In genomic region chrX:129783176-129783776, GRCh38 we compare ENCODE assay signal across 17 cellular contexts. TPM values are rescaled to one million over a fixed set of nuclear protein-coding genes. Genes with fewer than 3 reads are reported as not detected.
DNase-seq lines count a peak whose midpoint lies in the region; ATAC-seq and FAIRE-seq lines count a peak whose summit lies in the region.
"Had no signal": no experiment of that assay in that cellular context is flagged by ENCODE, and none has a peak within 500 bp of the region (broad histone marks: within the 10 kb centered on the region; RNA-seq: fewer than 3 reads in every experiment).

No MANE protein-coding gene starts in this region.

- H3K4me1 ChIP-seq in CD8-positive, alpha-beta memory T cell (ENCODE audit: insufficient read depth, low read length): peaks cover 65% of the 10 kb centered on the region
- H3K4me1 ChIP-seq in naive thymus-derived CD4-positive, alpha-beta T cell (ENCODE audit: control insufficient read depth in 2 of 2, insufficient read depth in 2 of 2, low read length in 2 of 2): peaks cover 37 to 49% of the 10 kb centered on the region in 2 donors
- H3K4me1 ChIP-seq: right atrium auricular region, thyroid gland had no signal

- intact Hi-C loops in activated naive CD4-positive, alpha-beta T cell treated with anti-CD3 and anti-CD28 coated beads for 36 hours (cut with micrococcal nuclease): loop anchor here (5.0 kb wide), 1 partner anchor 179 kb away; no protein-coding TSS in a partner anchor
- intact Hi-C loops in naive thymus-derived CD4-positive, alpha-beta T cell (cut with micrococcal nuclease): loop anchor here (5.0 kb wide), 5 partner anchors 36 to 304 kb away; partner anchors contain the start of genes UTP14A (in 1 of the 2) and ZDHHC9 (in 1 of the 2)

- no peak for DNase-seq in CD8-positive, alpha-beta memory T cell
- DNase-seq in GM18507 (ENCODE audit: extremely low spot score, insufficient read length, low read depth) (no peak), NCI-H1048 (lab: John Stamatoyannopoulos, UW) (no peak), NCI-H510A (lab: John Stamatoyannopoulos, UW) (no peak)
- peak; percentile 53 for DNase-seq in activated naive CD4-positive, alpha-beta T cell treated with anti-CD3 and anti-CD28 coated beads for 36 hours
- no peak for DNase-seq in naive thymus-derived CD4-positive, alpha-beta T cell
- DNase-seq: NCI-H1105, NCI-H446 treated with DMSO at 0.1 percent for 48 hours, PC-9, thyroid gland had no signal

- no peak for ATAC-seq in naive thymus-derived CD4-positive, alpha-beta T cell
- ATAC-seq in HG03097 (IDR thresholded peaks at IDR 0.05; ENCODE audit: low FRiP score, unreplicated experiment): no peak

- POLR2A ChIA-PET in CD8-positive, alpha-beta memory T cell (lab: Charles Lee): interaction anchor here (0.7 to 5.1 kb wide), 5 partner anchors 12 to 39 kb away, joined by 3 to 82 read pairs (median 3); no protein-coding TSS in a partner anchor
- POLR2A ChIA-PET in naive thymus-derived CD4-positive, alpha-beta T cell (lab: Charles Lee): interaction anchor here (0.5 to 12.3 kb wide), 9 partner anchors 12 to 128 kb away, joined by 3 to 191 read pairs (median 5); partner anchors contain the start of gene APLN

- H3K27ac Mint-ChIP-seq in CD8-positive, alpha-beta memory T cell: peak overlapping the region; percentile 73 to 96 (median 92)
- H3K27ac Mint-ChIP-seq in activated naive CD4-positive, alpha-beta T cell treated with anti-CD3 and anti-CD28 coated beads for 36 hours: peak overlapping the region; percentile 90
- peak overlapping the region; percentile 16 to 97 (median 91) for H3K27ac Mint-ChIP-seq in naive thymus-derived CD4-positive, alpha-beta T cell

- peaks cover 0 to 4% (median 0%) of the 10 kb centered on the region in 5 donors for H3K9me3 Mint-ChIP-seq in CD8-positive, alpha-beta memory T cell
- H3K9me3 Mint-ChIP-seq in activated naive CD4-positive, alpha-beta T cell treated with anti-CD3 and anti-CD28 coated beads for 36 hours: no peaks in the 10 kb centered on the region
- H3K9me3 Mint-ChIP-seq in naive thymus-derived CD4-positive, alpha-beta T cell: no peaks in the 10 kb centered on the region

- CTCF ChIA-PET in CD8-positive, alpha-beta memory T cell (lab: Charles Lee): interaction anchor here (0.9 to 3.8 kb wide), 4 partner anchors 13 to 106 kb away, joined by 3 to 37 read pairs (median 20); no protein-coding TSS in a partner anchor
- CTCF ChIA-PET in activated naive CD4-positive, alpha-beta T cell treated with anti-CD3 and anti-CD28 coated beads for 36 hours (lab: Charles Lee): interaction anchor here (1.0 to 2.6 kb wide), 5 partner anchors 17 to 41 kb away, joined by 3 to 13 read pairs (median 5); no protein-coding TSS in a partner anchor
- CTCF ChIA-PET in naive thymus-derived CD4-positive, alpha-beta T cell (lab: Charles Lee): interaction anchor here (0.6 to 2.3 kb wide), 9 partner anchors 10 to 105 kb away, joined by 3 to 8 read pairs (median 4); no protein-coding TSS in a partner anchor

- H3K4me3 ChIP-seq in CD8-positive, alpha-beta memory T cell (ENCODE audit: low read length): peak overlapping the region; percentile 72
- peak overlapping the region; percentile 67 for H3K4me3 ChIP-seq in naive thymus-derived CD4-positive, alpha-beta T cell (ENCODE audit: low read length)
- H3K4me3 ChIP-seq: PC-9, right atrium auricular region, thyroid gland had no signal

- H3K27me3 Mint-ChIP-seq in CD8-positive, alpha-beta memory T cell: peaks cover 0 to 2% of the 10 kb centered on the region in 2 donors
- no peaks in the 10 kb centered on the region for H3K27me3 Mint-ChIP-seq in activated naive CD4-positive, alpha-beta T cell treated with anti-CD3 and anti-CD28 coated beads for 36 hours (ENCODE audit: low read depth)
- H3K27me3 Mint-ChIP-seq in naive thymus-derived CD4-positive, alpha-beta T cell: no peaks in the 10 kb centered on the region

- H3K4me1 Mint-ChIP-seq in CD8-positive, alpha-beta memory T cell: peaks cover 74 to 92% (median 86%) of the 10 kb centered on the region in 3 donors
- peaks cover 58% of the 10 kb centered on the region for H3K4me1 Mint-ChIP-seq in activated naive CD4-positive, alpha-beta T cell treated with anti-CD3 and anti-CD28 coated beads for 36 hours (ENCODE audit: low read depth)
- H3K4me1 Mint-ChIP-seq in naive thymus-derived CD4-positive, alpha-beta T cell: peaks cover 30 to 73% (median 57%) of the 10 kb centered on the region in 7 donors

- peak overlapping the region; percentile 87 to 100 (median 97) for H3K4me3 Mint-ChIP-seq in CD8-positive, alpha-beta memory T cell
- peak overlapping the region; percentile 82 for H3K4me3 Mint-ChIP-seq in activated naive CD4-positive, alpha-beta T cell treated with anti-CD3 and anti-CD28 coated beads for 36 hours
- peak overlapping the region; percentile 79 to 98 (median 92) for H3K4me3 Mint-ChIP-seq in naive thymus-derived CD4-positive, alpha-beta T cell

- no peaks in the 10 kb centered on the region for H3K9me3 ChIP-seq in CD8-positive, alpha-beta memory T cell (ENCODE audit: low read length)
- H3K9me3 ChIP-seq in naive thymus-derived CD4-positive, alpha-beta T cell (ENCODE audit: control insufficient read depth in 2 of 3, low read length in 3 of 3): no peaks in the 10 kb centered on the region
- H3K9me3 ChIP-seq: right atrium auricular region, thyroid gland had no signal

- no peaks in the 10 kb centered on the region for H3K27me3 ChIP-seq in CD8-positive, alpha-beta memory T cell (ENCODE audit: insufficient read depth, low read length, poor library complexity, severe bottlenecking)
- no peaks in the 10 kb centered on the region for H3K27me3 ChIP-seq in naive thymus-derived CD4-positive, alpha-beta T cell (ENCODE audit: control insufficient read depth in 2 of 2, insufficient read depth in 2 of 2, low read length in 2 of 2)
- H3K27me3 ChIP-seq: right atrium auricular region, thyroid gland had no signal

- peak; percentile 45 for FAIRE-seq in GM18507 (lab: Jason Lieb, UNC)
- FAIRE-seq: D721Med, endothelial cell of umbilical vein, keratinocyte had no signal

- H3K36me3 Mint-ChIP-seq in CD8-positive, alpha-beta memory T cell: peaks cover 14 to 74% (median 20%) of the 10 kb centered on the region in 3 donors
- H3K36me3 Mint-ChIP-seq in activated naive CD4-positive, alpha-beta T cell treated with anti-CD3 and anti-CD28 coated beads for 36 hours (ENCODE audit: low read depth): peaks cover 54% of the 10 kb centered on the region
- H3K36me3 Mint-ChIP-seq in naive thymus-derived CD4-positive, alpha-beta T cell: peaks cover 3 to 68% (median 11%) of the 10 kb centered on the region in 5 donors

- H3K36me3 ChIP-seq in CD8-positive, alpha-beta memory T cell (ENCODE audit: insufficient read depth, low read length): peaks cover 23% of the 10 kb centered on the region
- peaks cover 7 to 23% (median 8%) of the 10 kb centered on the region in 3 experiments for H3K36me3 ChIP-seq in naive thymus-derived CD4-positive, alpha-beta T cell (ENCODE audit: control insufficient read depth in 2 of 3, insufficient read depth in 3 of 3, low read length in 3 of 3)
- H3K36me3 ChIP-seq: right atrium auricular region, thyroid gland had no signal

- no peak overlapping the region for H3K27ac ChIP-seq in CD8-positive, alpha-beta memory T cell (ENCODE audit: low read depth, low read length)
- H3K27ac ChIP-seq in naive thymus-derived CD4-positive, alpha-beta T cell (ENCODE audit: low read depth, low read length): peak overlapping the region; percentile 89
- H3K27ac ChIP-seq: PC-9, right atrium auricular region, thyroid gland had no signal

RNA-seq across cellular contexts. Expression of gene SASH3, which starts 3.5 kb away (rescaled TPM):
- 100 to 1,000 TPM; 140 to 147 TPM for total RNA-seq in CD8-positive, alpha-beta memory T cell
- 296 TPM for polyA plus RNA-seq in CD8-positive, alpha-beta memory T cell
- 10 to 100 TPM; 90.3 to 98.7 TPM for total RNA-seq in activated naive CD4-positive, alpha-beta T cell treated with anti-CD3 and anti-CD28 coated beads for 36 hours
- total RNA-seq in naive thymus-derived CD4-positive, alpha-beta T cell: 100 to 1,000 TPM in 4 of 5 experiments, 10 to 100 TPM in 1; 71.8 to 262 (median 156) TPM
- polyA plus RNA-seq in naive thymus-derived CD4-positive, alpha-beta T cell: 100 to 1,000 TPM in 1 of 2 donors, 10 to 100 TPM in 1; 85.3 to 209 TPM
- total RNA-seq: endothelial cell of umbilical vein, glomerular endothelial cell, H4, PC-9 had no signal
- polyA plus RNA-seq: endothelial cell of umbilical vein had no signal

RNA-seq across cellular contexts. Expression of gene XPNPEP2, which starts 44.5 kb away (rescaled TPM):
- under 1 TPM; 0.28 to 0.29 TPM for total RNA-seq in CD8-positive, alpha-beta memory T cell
- 1.2 TPM for polyA plus RNA-seq in CD8-positive, alpha-beta memory T cell
- total RNA-seq in activated naive CD4-positive, alpha-beta T cell treated with anti-CD3 and anti-CD28 coated beads for 36 hours: under 1 TPM; 0.21 to 0.27 TPM
- total RNA-seq in naive thymus-derived CD4-positive, alpha-beta T cell: under 1 TPM in 3 of 5 experiments, not detected in 2; 0.13 to 0.82 (median 0.29) TPM
- polyA plus RNA-seq in naive thymus-derived CD4-positive, alpha-beta T cell: not detected
- total RNA-seq: endothelial cell of umbilical vein, glomerular endothelial cell, PC-9 had no signal
- polyA plus RNA-seq: keratinocyte had no signal
